Comparison of ENCODE assay signal across 20 cellular contexts in genomic region chr4:8882239-8882638, GRCh38. TPM values are rescaled to one million over a fixed set of nuclear protein-coding genes. Genes with fewer than 3 reads are reported as not detected.
DNase-seq lines count a peak whose midpoint lies in the region; ATAC-seq and TF ChIP-seq lines count a peak whose summit lies in the region.
"Had no signal": no experiment of that assay in that cellular context is flagged by ENCODE, and none has a peak within 500 bp of the region (broad histone marks: within the 10 kb centered on the region; RNA-seq: fewer than 3 reads in every experiment).

No MANE protein-coding gene starts in this region.

- no peak overlapping the region for H3K4me3 Mint-ChIP-seq in stimulated activated naive CD8-positive, alpha-beta T cell treated with anti-CD3 and anti-CD28 coated beads, Interleukin-15, amount 100 ng/mL, for 72 hours
- H3K4me3 Mint-ChIP-seq in stimulated activated effector memory CD8-positive, alpha-beta T cell treated with anti-CD3 and anti-CD28 coated beads, Interleukin-12 subunit alpha, Interleukin-12 subunit beta, amount 100 ng/mL, for 72 hours, result no peak overlapping the region
- H3K4me3 Mint-ChIP-seq in activated T-helper 2 cell treated with anti-CD3 and anti-CD28 coated beads, Interferon-gamma antibody, Interleukin-2, Interleukin-4, amounts not matched to agents 10 μg/mL and 5 μg/mL and 100 μg/mL, durations not matched to agents 14 hours and 24 hours and 36 hours (ENCODE audit: low read depth), result no peak overlapping the region
- H3K4me3 Mint-ChIP-seq: CD4-positive, CD25-positive, alpha-beta regulatory T cell; T-helper 1 cell treated with Interleukin-12 subunit alpha and Interleukin-12 subunit beta and Interleukin-4 antibody, amounts not matched to agents 30 μg/mL and 1 μg/mL, for 36 hours had no signal

- H3K27me3 Mint-ChIP-seq in stimulated activated naive CD8-positive, alpha-beta T cell treated with anti-CD3 and anti-CD28 coated beads, Interleukin-15, amount 100 ng/mL, for 72 hours, result peaks cover 60% of the 10 kb centered on the region
- H3K27me3 Mint-ChIP-seq in activated T-helper 2 cell treated with anti-CD3 and anti-CD28 coated beads, Interferon-gamma antibody, Interleukin-2, Interleukin-4, amounts not matched to agents 10 μg/mL and 5 μg/mL and 100 μg/mL, durations not matched to agents 14 hours and 24 hours and 36 hours (ENCODE audit: low read depth), result peaks cover 14% of the 10 kb centered on the region

- intact Hi-C loops in activated T-helper 2 cell treated with anti-CD3 and anti-CD28 coated beads, Interferon-gamma antibody, Interleukin-2, Interleukin-4, amounts not matched to agents 10 μg/mL and 5 μg/mL and 100 μg/mL, durations not matched to agents 14 hours and 24 hours and 36 hours (cut with micrococcal nuclease), result no loop called here

- 0 out of 2 replicates have a peak, but pooled peaks have one; percentile 5 for TF ChIP-seq CTCF in LNCaP clone FGC (IDR thresholded peaks at IDR 0.05; ENCODE audit: control insufficient read depth, extremely low read depth, insufficient read depth)

- no peak for DNase-seq in stimulated activated naive CD8-positive, alpha-beta T cell treated with anti-CD3 and anti-CD28 coated beads, Interleukin-15, amount 100 ng/mL, for 72 hours
- DNase-seq in stimulated activated naive CD8-positive, alpha-beta T cell treated with anti-CD3 and anti-CD28 coated beads, Interleukin-15, Interleukin-2, amounts not matched to agents 100 U/mL and 50 U/mL, for 24 hours, result no peak
- DNase-seq in LNCaP clone FGC (ENCODE audit: low read depth), result no peak
- peak; percentile 43 for DNase-seq in SK-N-DZ (ENCODE audit: low spot score)
- DNase-seq in stimulated activated effector memory CD8-positive, alpha-beta T cell treated with anti-CD3 and anti-CD28 coated beads, Interleukin-12 subunit alpha, Interleukin-12 subunit beta, amount 100 ng/mL, for 72 hours (ENCODE audit: low spot score in 2 of 2), result no peak
- DNase-seq in activated T-helper 2 cell treated with anti-CD3 and anti-CD28 coated beads, Interferon-gamma antibody, Interleukin-2, Interleukin-4, amounts not matched to agents 10 μg/mL and 5 μg/mL and 100 μg/mL, durations not matched to agents 14 hours and 24 hours and 36 hours (ENCODE audit: low spot score), result no peak
- DNase-seq: CD4-positive, CD25-positive, alpha-beta regulatory T cell; DND-41; GM23248; KBM-7; NCI-H1694; NCI-H2081; NCI-H774; OCI-M1; SJCRH30 had no signal

- H3K36me3 Mint-ChIP-seq in stimulated activated effector memory CD8-positive, alpha-beta T cell treated with anti-CD3 and anti-CD28 coated beads, Interleukin-12 subunit alpha, Interleukin-12 subunit beta, amount 100 ng/mL, for 72 hours, result no peaks in the 10 kb centered on the region
- no peaks in the 10 kb centered on the region for H3K36me3 Mint-ChIP-seq in activated T-helper 2 cell treated with anti-CD3 and anti-CD28 coated beads, Interferon-gamma antibody, Interleukin-2, Interleukin-4, amounts not matched to agents 10 μg/mL and 5 μg/mL and 100 μg/mL, durations not matched to agents 14 hours and 24 hours and 36 hours (ENCODE audit: low read depth)
- H3K36me3 Mint-ChIP-seq: CD4-positive, CD25-positive, alpha-beta regulatory T cell had no signal

- H3K9me3 Mint-ChIP-seq in stimulated activated naive CD8-positive, alpha-beta T cell treated with anti-CD3 and anti-CD28 coated beads, Interleukin-15, amount 100 ng/mL, for 72 hours, result no peaks in the 10 kb centered on the region
- H3K9me3 Mint-ChIP-seq in stimulated activated effector memory CD8-positive, alpha-beta T cell treated with anti-CD3 and anti-CD28 coated beads, Interleukin-12 subunit alpha, Interleukin-12 subunit beta, amount 100 ng/mL, for 72 hours, result peaks cover 2% of the 10 kb centered on the region
- no peaks in the 10 kb centered on the region for H3K9me3 Mint-ChIP-seq in activated T-helper 2 cell treated with anti-CD3 and anti-CD28 coated beads, Interferon-gamma antibody, Interleukin-2, Interleukin-4, amounts not matched to agents 10 μg/mL and 5 μg/mL and 100 μg/mL, durations not matched to agents 14 hours and 24 hours and 36 hours

- H3K4me1 Mint-ChIP-seq in stimulated activated naive CD8-positive, alpha-beta T cell treated with anti-CD3 and anti-CD28 coated beads, Interleukin-15, amount 100 ng/mL, for 72 hours, result peaks cover 7% of the 10 kb centered on the region
- H3K4me1 Mint-ChIP-seq in stimulated activated effector memory CD8-positive, alpha-beta T cell treated with anti-CD3 and anti-CD28 coated beads, Interleukin-12 subunit alpha, Interleukin-12 subunit beta, amount 100 ng/mL, for 72 hours, result peaks cover 7% of the 10 kb centered on the region
- no peaks in the 10 kb centered on the region for H3K4me1 Mint-ChIP-seq in activated T-helper 2 cell treated with anti-CD3 and anti-CD28 coated beads, Interferon-gamma antibody, Interleukin-2, Interleukin-4, amounts not matched to agents 10 μg/mL and 5 μg/mL and 100 μg/mL, durations not matched to agents 14 hours and 24 hours and 36 hours (ENCODE audit: low read depth)

- no peak overlapping the region for H3K27ac Mint-ChIP-seq in stimulated activated naive CD8-positive, alpha-beta T cell treated with anti-CD3 and anti-CD28 coated beads, Interleukin-15, amount 100 ng/mL, for 72 hours
- no peak overlapping the region for H3K27ac Mint-ChIP-seq in stimulated activated effector memory CD8-positive, alpha-beta T cell treated with anti-CD3 and anti-CD28 coated beads, Interleukin-12 subunit alpha, Interleukin-12 subunit beta, amount 100 ng/mL, for 72 hours
- no peak overlapping the region for H3K27ac Mint-ChIP-seq in activated T-helper 2 cell treated with anti-CD3 and anti-CD28 coated beads, Interferon-gamma antibody, Interleukin-2, Interleukin-4, amounts not matched to agents 10 μg/mL and 5 μg/mL and 100 μg/mL, durations not matched to agents 14 hours and 24 hours and 36 hours
- H3K27ac Mint-ChIP-seq: CD4-positive, CD25-positive, alpha-beta regulatory T cell; T-helper 1 cell treated with Interleukin-12 subunit alpha and Interleukin-12 subunit beta and Interleukin-4 antibody, amounts not matched to agents 30 μg/mL and 1 μg/mL, for 36 hours had no signal

- peak; percentile 18 for ATAC-seq in stimulated activated naive CD8-positive, alpha-beta T cell treated with anti-CD3 and anti-CD28 coated beads, Interleukin-15, amount 100 ng/mL, for 72 hours
- no peak for ATAC-seq in stimulated activated naive CD8-positive, alpha-beta T cell treated with anti-CD3 and anti-CD28 coated beads, Interleukin-15, Interleukin-2, amounts not matched to agents 100 U/mL and 50 U/mL, for 24 hours
- ATAC-seq in stimulated activated effector memory CD8-positive, alpha-beta T cell treated with anti-CD3 and anti-CD28 coated beads, Interleukin-12 subunit alpha, Interleukin-12 subunit beta, amount 100 ng/mL, for 72 hours, result no peak
- ATAC-seq in GM19452 (IDR thresholded peaks at IDR 0.05; ENCODE audit: unreplicated experiment), result no peak

- H3K4me3 ChIP-seq in LNCaP clone FGC (ENCODE audit: low read depth, low read length), result no peak overlapping the region
- H3K4me3 ChIP-seq: GM23248, HAP-1, SJCRH30 had no signal

RNA-seq across cellular contexts. Expression of gene HMX1, which starts 10.6 kb away (rescaled TPM):
- 45.4 and 69.0 TPM in 2 replicates for polyA plus RNA-seq in SK-N-DZ (2014; cell fraction: cytosol; rRNA removed)
- polyA plus RNA-seq in SK-N-DZ (2014; cell fraction: nucleus; rRNA removed), result 50.6 and 62.3 TPM in 2 replicates
- not detected in 2 replicates for total RNA-seq in activated T-helper 2 cell treated with anti-CD3 and anti-CD28 coated beads, Interferon-gamma antibody, Interleukin-2, Interleukin-4, amounts not matched to agents 10 μg/mL and 5 μg/mL and 100 μg/mL, durations not matched to agents 14 hours and 24 hours and 36 hours
- total RNA-seq: CD4-positive, CD25-positive, alpha-beta regulatory T cell; GM23248; HT-29; SJCRH30 had no signal
- polyA plus RNA-seq: BJ; CD4-positive, CD25-positive, alpha-beta regulatory T cell; GM23248 had no signal
